In genomic region chr11:70590356-70590991, GRCh38 we compare ENCODE assay signal across 13 cellular contexts.
"Had no signal": no experiment of that assay in that cellular context is flagged by ENCODE, and none has a peak within 500 bp of the region (broad histone marks: within the 10 kb centered on the region; RNA-seq: fewer than 3 reads in every experiment).

No MANE protein-coding gene starts in this region.

- H3K4me1 Mint-ChIP-seq: memory B cell had no signal

- H3K27me3 ChIP-seq: cardiac muscle cell had no signal

- DNase-seq: activated naive CD4-positive, alpha-beta T cell treated with anti-CD3 and anti-CD28 coated beads for 36 hours; activated T-cell treated with anti-CD3 and anti-CD28 coated beads, Interleukin-2, amount 50 U/mL, for 1 hour; effector memory CD8-positive, alpha-beta T cell; esophagus squamous epithelium; T1000 had no signal

- H3K9me3 ChIP-seq: esophagus squamous epithelium, psoas muscle, suprapubic skin had no signal

- H3K9me3 Mint-ChIP-seq: activated naive CD4-positive, alpha-beta T cell treated with anti-CD3 and anti-CD28 coated beads for 36 hours; effector memory CD8-positive, alpha-beta T cell; memory B cell; neural crest cell; stimulated activated naive CD8-positive, alpha-beta T cell treated with anti-CD3 and anti-CD28 coated beads, Interleukin-15, Interleukin-2, amounts not matched to agents 100 ng/mL and 50 ng/mL, for 24 hours had no signal

- H3K36me3 Mint-ChIP-seq: memory B cell had no signal

- ATAC-seq: effector memory CD8-positive, alpha-beta T cell; psoas muscle; right cardiac atrium had no signal

- H3K27ac ChIP-seq: cardiac muscle cell, esophagus squamous epithelium, psoas muscle, skin epidermis, suprapubic skin had no signal

- H3K4me3 ChIP-seq: cardiac muscle cell, esophagus squamous epithelium, psoas muscle, skin epidermis, suprapubic skin had no signal

- H3K4me1 ChIP-seq: esophagus squamous epithelium, suprapubic skin had no signal

- H3K4me3 Mint-ChIP-seq: activated naive CD4-positive, alpha-beta T cell treated with anti-CD3 and anti-CD28 coated beads for 36 hours; effector memory CD8-positive, alpha-beta T cell; memory B cell; neural crest cell; stimulated activated naive CD8-positive, alpha-beta T cell treated with anti-CD3 and anti-CD28 coated beads, Interleukin-15, Interleukin-2, amounts not matched to agents 100 ng/mL and 50 ng/mL, for 24 hours had no signal

- H3K27ac Mint-ChIP-seq: activated naive CD4-positive, alpha-beta T cell treated with anti-CD3 and anti-CD28 coated beads for 36 hours; memory B cell; stimulated activated naive CD8-positive, alpha-beta T cell treated with anti-CD3 and anti-CD28 coated beads, Interleukin-15, Interleukin-2, amounts not matched to agents 100 ng/mL and 50 ng/mL, for 24 hours had no signal

- H3K36me3 ChIP-seq: cardiac muscle cell, esophagus squamous epithelium, suprapubic skin had no signal
